Comparison of ENCODE assay signal across 8 cellular contexts in the genomic region with DNA sequence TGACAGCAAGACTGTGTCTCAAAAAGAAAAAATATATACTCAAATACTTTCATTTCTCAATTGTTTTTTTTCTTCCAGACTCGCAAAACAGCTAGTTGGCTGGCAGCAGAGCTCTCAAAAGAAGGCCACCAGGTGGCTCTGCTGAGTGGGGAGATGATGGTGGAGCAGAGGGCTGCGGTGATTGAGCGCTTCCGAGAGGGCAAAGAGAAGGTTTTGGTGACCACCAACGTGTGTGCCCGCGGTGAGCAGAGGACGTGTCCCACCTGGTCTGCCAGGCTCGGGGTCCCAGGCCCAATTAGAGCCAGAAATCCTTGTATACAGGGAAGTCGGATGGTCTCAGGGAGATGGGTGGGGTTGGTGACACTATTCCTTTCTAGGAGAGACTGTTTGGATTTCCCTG. TPM values are rescaled to one million over a fixed set of nuclear protein-coding genes. Genes with fewer than 3 reads are reported as not detected.
A peak's percentile ranks its signal among the peaks of the same experiment; 100 is the strongest.
DNase-seq lines count a peak whose midpoint lies in the region; ATAC-seq, FAIRE-seq and TF ChIP-seq lines count a peak whose summit lies in the region.
"Not testable (repeated sequence)": the region's sequence is repeated elsewhere in the genome, so short reads cannot be mapped to it uniquely, and the experiment has no call there.

No MANE protein-coding gene starts in this region.

- not testable (repeated sequence) for H3K9me2 ChIP-seq in SU-DHL-6 (replicated peaks; ENCODE audit: insufficient read depth, low read length)

- DNase-seq in Caki2 (ENCODE audit: low read depth) (peak; percentile 36), left cardiac atrium (peak; percentile 41), nephron progenitor cell (peak; percentile 32), superior temporal gyrus (ENCODE audit: extremely low spot score) (peak; percentile 38)
- not testable (repeated sequence) for DNase-seq in HTR-8/SVneo (ENCODE audit: insufficient read length, low spot score); chondrocyte (ENCODE audit: low spot score)
- peak; percentile 36 to 39 for DNase-seq in activated T-cell treated with anti-CD3 and anti-CD28 coated beads, Interleukin-2, amount 50 U/mL, for 72 hours

- TF ChIP-seq CTCF in SU-DHL-6 (IDR thresholded peaks at IDR 0.05; ENCODE audit: insufficient read depth, low read length, poor library complexity, severe bottlenecking) (peak; percentile 48), chondrocyte (IDR thresholded peaks at IDR 0.05) (peak; percentile 89), nephron progenitor cell (IDR thresholded peaks at IDR 0.05) (peak; percentile 47)

- not testable (repeated sequence) for H3K4me1 Mint-ChIP-seq in activated T-cell treated with anti-CD3 and anti-CD28 coated beads, Interleukin-2, amount 50 U/mL, for 72 hours (ENCODE audit: low read depth); chondrocyte (ENCODE audit: low read depth); nephron progenitor cell

- FAIRE-seq in HTR-8/SVneo (lab: Jason Lieb, UNC), result peak; percentile 85

- peak; percentile 66 to 71 for ATAC-seq in activated T-cell treated with anti-CD3 and anti-CD28 coated beads, Interleukin-2, amount 50 U/mL, for 72 hours (replicated peaks in 1 of 2)
- ATAC-seq in left cardiac atrium, result peak; percentile 70 to 87

- H3K36me3 Mint-ChIP-seq in activated T-cell treated with anti-CD3 and anti-CD28 coated beads, Interleukin-2, amount 50 U/mL, for 72 hours (ENCODE audit: insufficient read depth in 2 of 2), result peaks cover 6 to 27% of the 10 kb centered on the region in 2 donors
- H3K36me3 Mint-ChIP-seq in chondrocyte (ENCODE audit: low read depth) (peaks cover 32% of the 10 kb centered on the region), nephron progenitor cell (ENCODE audit: low read depth) (peaks cover 73% of the 10 kb centered on the region)

- in situ Hi-C loops in Caki2 (cut with HindIII; ENCODE audit: low pct_unique_long_range_greater_than_20kb, low sequenced_read_pairs), result not testable (repeated sequence)

- H3F3A ChIP-seq in SU-DHL-6 (ENCODE audit: insufficient read depth), result peaks cover 12% of the 10 kb centered on the region

- H3K9me3 Mint-ChIP-seq in activated T-cell treated with anti-CD3 and anti-CD28 coated beads, Interleukin-2, amount 50 U/mL, for 72 hours; chondrocyte (ENCODE audit: low read depth); nephron progenitor cell: not testable (repeated sequence)

- not testable (repeated sequence) for H3K9ac ChIP-seq in SU-DHL-6 (ENCODE audit: low read length)

- peak overlapping the region; percentile 20 for H3K27ac Mint-ChIP-seq in activated T-cell treated with anti-CD3 and anti-CD28 coated beads, Interleukin-2, amount 50 U/mL, for 72 hours
- H3K27ac Mint-ChIP-seq in chondrocyte (ENCODE audit: unreplicated experiment), result peak overlapping the region; percentile 75
- H3K27ac Mint-ChIP-seq in nephron progenitor cell, result not testable (repeated sequence)

- H3K27me3 Mint-ChIP-seq in activated T-cell treated with anti-CD3 and anti-CD28 coated beads, Interleukin-2, amount 50 U/mL, for 72 hours (ENCODE audit: low read depth); chondrocyte (ENCODE audit: low read depth); nephron progenitor cell (ENCODE audit: low read depth, poor library complexity): not testable (repeated sequence)

- H3K9me3 ChIP-seq in SU-DHL-6 (ENCODE audit: insufficient read depth, low read length), result not testable (repeated sequence)

- H3K36me3 ChIP-seq in SU-DHL-6 (ENCODE audit: low read length), result not testable (repeated sequence)

- H3K27ac ChIP-seq in SU-DHL-6 (ENCODE audit: low read depth, low read length), result not testable (repeated sequence)

- intact Hi-C loops in left cardiac atrium (cut with DNase I), result loop anchor here in 1 of 2 donors (5.0 kb wide), 1 partner anchor 102 kb away; no protein-coding TSS in a partner anchor

- H3K4me2 ChIP-seq in SU-DHL-6 (ENCODE audit: low read depth, low read length, poor library complexity, severe bottlenecking), result not testable (repeated sequence)

- H4K20me1 ChIP-seq in SU-DHL-6 (ENCODE audit: low read depth, low read length), result not testable (repeated sequence)

- H3K4me3 Mint-ChIP-seq in activated T-cell treated with anti-CD3 and anti-CD28 coated beads, Interleukin-2, amount 50 U/mL, for 72 hours; chondrocyte (ENCODE audit: unreplicated experiment); nephron progenitor cell: not testable (repeated sequence)

- H3K27me3 ChIP-seq in SU-DHL-6 (ENCODE audit: low read length), result not testable (repeated sequence)

- H3K79me2 ChIP-seq in SU-DHL-6 (ENCODE audit: insufficient read depth, low read length), result not testable (repeated sequence)

- H3K4me3 ChIP-seq in SU-DHL-6 (ENCODE audit: insufficient read depth, low read length, poor library complexity, severe bottlenecking), result not testable (repeated sequence)

- not testable (repeated sequence) for H2AFZ ChIP-seq in SU-DHL-6 (ENCODE audit: low read depth, low read length, severe bottlenecking)

RNA-seq across cellular contexts. Expression of a gene that starts 23.4 kb away (rescaled TPM):
- total RNA-seq in Caki2 (2014; rRNA removed; shearing (Covaris generic); ENCODE audit: low replicate concordance), result 22.2 and 29.9 TPM in 2 replicates
- 10 to 100 TPM; 37.1 to 46.8 TPM for total RNA-seq in activated T-cell treated with anti-CD3 and anti-CD28 coated beads, Interleukin-2, amount 50 U/mL, for 72 hours
- total RNA-seq in chondrocyte (32.4 to 48.3 TPM (median 34.0 TPM) in 3 replicates), left cardiac atrium (10 to 100 TPM; 22.9 to 26.2 TPM)
